14 cellular contexts compared by ENCODE assay signal in genomic region chr4:145954924-145955339, GRCh38. TPM values are rescaled to one million over a fixed set of nuclear protein-coding genes. Genes with fewer than 3 reads are reported as not detected.
DNase-seq lines count a peak whose midpoint lies in the region; TF ChIP-seq lines count a peak whose summit lies in the region.
"Had no signal": no experiment of that assay in that cellular context is flagged by ENCODE, and none has a peak within 500 bp of the region (broad histone marks: within the 10 kb centered on the region; RNA-seq: fewer than 3 reads in every experiment).

No MANE protein-coding gene starts in this region.

- H3K4me1 ChIP-seq in ascending aorta: no peaks in the 10 kb centered on the region
- H3K4me1 ChIP-seq: Peyer's patch, tibial nerve had no signal

- H3K27ac ChIP-seq in brain microvascular endothelial cell: no peak overlapping the region
- H3K27ac ChIP-seq in ascending aorta: no peak overlapping the region
- H3K27ac ChIP-seq: Peyer's patch, tibial nerve had no signal

- H3K9me3 ChIP-seq in ascending aorta: no peaks in the 10 kb centered on the region
- H3K9me3 ChIP-seq: Peyer's patch had no signal

- H3K36me3 Mint-ChIP-seq in nephron progenitor cell (ENCODE audit: low read depth): no peaks in the 10 kb centered on the region

- intact Hi-C loops in ascending aorta (cut with DNase I): no loop called here

- no peaks in the 10 kb centered on the region for H3K4me1 Mint-ChIP-seq in nephron progenitor cell

- peak; percentile 86 for DNase-seq in EL
- DNase-seq in NAMALWA (ENCODE audit: low spot score): peak; percentile 9
- peak; percentile 94 for DNase-seq in brain microvascular endothelial cell
- peak; percentile 94 for DNase-seq in non-pigmented ciliary epithelial cell (ENCODE audit: low read depth)
- DNase-seq in nephron progenitor cell: no peak
- no peak for DNase-seq in iPS-NIHi11 (ENCODE audit: low spot score)
- no peak for DNase-seq in ascending aorta (ENCODE audit: low spot score in 2 of 2)
- no peak for DNase-seq in retina
- DNase-seq: activated CD4-positive, CD25-positive, alpha-beta regulatory T cell treated with anti-CD3 and anti-CD28 coated beads, Interleukin-2, amount 50 U/mL, for 72 hours; DMS153; NCI-H1417 treated with DMSO at 0.1 percent for 48 hours; occipital lobe had no signal

- in situ Hi-C loops in brain microvascular endothelial cell (cut with HindIII; ENCODE audit: low pct_ligation_motif_present, low sequenced_read_pairs): no loop called here

- H3K9me3 Mint-ChIP-seq in nephron progenitor cell: peaks cover 2% of the 10 kb centered on the region

- peaks cover 9% of the 10 kb centered on the region for H3K27me3 Mint-ChIP-seq in nephron progenitor cell (ENCODE audit: low read depth, poor library complexity)

- H3K36me3 ChIP-seq in brain microvascular endothelial cell (replicated peaks) (no peaks in the 10 kb centered on the region), ascending aorta (no peaks in the 10 kb centered on the region)
- H3K36me3 ChIP-seq: Peyer's patch, tibial nerve had no signal

- H3K27me3 ChIP-seq in brain microvascular endothelial cell (replicated peaks): no peaks in the 10 kb centered on the region
- H3K27me3 ChIP-seq in ascending aorta: no peaks in the 10 kb centered on the region
- H3K27me3 ChIP-seq: Peyer's patch, tibial nerve had no signal

- H3K27ac Mint-ChIP-seq in nephron progenitor cell: no peak overlapping the region

- H3K4me3 Mint-ChIP-seq in nephron progenitor cell: no peak overlapping the region

- H3K4me3 ChIP-seq in brain microvascular endothelial cell (ENCODE audit: low read depth, low read length) (no peak overlapping the region), ascending aorta (no peak overlapping the region)
- H3K4me3 ChIP-seq: Peyer's patch, tibial nerve had no signal

- TF ChIP-seq CTCF in brain microvascular endothelial cell (IDR thresholded peaks at IDR 0.05; ENCODE audit: low read depth, low read length, missing control alignments): no peak
- TF ChIP-seq CTCF in nephron progenitor cell (IDR thresholded peaks at IDR 0.05): no peak
- TF ChIP-seq CTCF in ascending aorta (IDR thresholded peaks at IDR 0.05): no peak

RNA-seq across cellular contexts. Expression of gene ZNF827, which starts 16.3 kb away (rescaled TPM):
- 19.5 TPM for total RNA-seq in ascending aorta

Comparison
In these comparisons a context has a peak if more than half of its experiments do, and no peak if none do; other contexts are left out.
1. DNase-seq: peak in EL (single experiment), NAMALWA (single experiment), brain microvascular endothelial cell (single experiment) and non-pigmented ciliary epithelial cell (single experiment); none in nephron progenitor cell (single experiment), iPS-NIHi11 (single experiment), ascending aorta (0 of 2) and retina (single experiment).